ENCODE assay signal across 10 cellular contexts in the genomic region with DNA sequence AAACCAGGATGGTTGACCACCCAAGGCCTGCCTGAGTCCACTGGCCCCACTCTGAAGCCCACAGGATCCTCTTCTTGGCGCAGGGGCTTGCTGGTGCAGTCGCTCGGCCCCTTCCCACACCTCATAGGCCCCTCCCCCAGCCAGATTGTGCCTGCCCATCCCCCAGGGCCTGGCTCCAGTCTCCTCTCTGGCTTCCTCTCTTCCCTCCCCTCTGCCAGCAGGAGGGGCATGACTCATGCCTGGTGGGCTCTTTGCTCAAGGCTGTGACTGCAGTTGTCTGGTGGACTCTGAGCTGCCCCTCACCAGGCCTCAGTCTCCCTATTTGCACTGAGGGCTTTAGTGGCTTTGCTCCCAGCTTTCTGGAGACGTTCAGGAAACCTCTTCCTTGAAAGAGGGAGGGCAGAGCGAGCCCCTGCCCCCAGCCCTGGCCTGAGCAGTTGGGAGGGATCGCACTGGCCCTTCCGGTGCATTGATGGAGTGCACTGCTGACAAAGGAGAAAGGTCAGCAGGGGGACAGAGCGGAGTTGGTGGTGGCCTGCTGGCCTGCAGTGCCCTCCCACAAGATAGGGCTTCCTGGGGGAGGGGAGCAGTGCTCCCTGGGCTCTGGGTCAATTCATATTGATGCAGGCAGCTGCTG.
DNase-seq lines count a peak whose midpoint lies in the region; ATAC-seq, FAIRE-seq and TF ChIP-seq lines count a peak whose summit lies in the region.
"Had no signal": no experiment of that assay in that cellular context is flagged by ENCODE, and none has a peak within 500 bp of the region (broad histone marks: within the 10 kb centered on the region; RNA-seq: fewer than 3 reads in every experiment).

No MANE protein-coding gene starts in this region.

- TF ChIP-seq EP300 in HepG2 (IDR thresholded peaks at IDR 0.05; ENCODE audit: low read depth in 2 of 2, low read length in 2 of 2): peak in 1 of 2 experiments; percentile 18; a peak in 1 of 4 replicates
- TF ChIP-seq EP300 in HepG2 (CRISPR knock-in tag; IDR thresholded peaks at IDR 0.05; ENCODE audit: borderline replicate concordance): peak; percentile 60

- no peak for TF ChIP-seq RAD21 in HepG2 (CRISPR knock-in tag; IDR thresholded peaks at IDR 0.05)

- H3K36me3 ChIP-seq in A673 (ENCODE audit: insufficient read depth, low read length, poor library complexity, severe bottlenecking): no peaks in the 10 kb centered on the region
- peaks cover 21% of the 10 kb centered on the region for H3K36me3 ChIP-seq in KOPT-K1 (ENCODE audit: insufficient read depth, low read length)
- H3K36me3 ChIP-seq in HepG2 (replicated peaks in 1 of 2; ENCODE audit: control insufficient read depth in 1 of 2, insufficient read depth in 2 of 2, low read length in 2 of 2): peaks cover 31 to 66% of the 10 kb centered on the region in 2 experiments
- H3K36me3 ChIP-seq in effector memory CD4-positive, alpha-beta T cell (ENCODE audit: control insufficient read depth, insufficient read depth, low read length): no peaks in the 10 kb centered on the region

- peak overlapping the region; percentile 41 to 92 (median 90) for H3K27ac Mint-ChIP-seq in brain

- H3K4me1 Mint-ChIP-seq in brain: peaks cover 95% of the 10 kb centered on the region

- H3K27ac ChIP-seq in A673 (ENCODE audit: low read depth, low read length, poor library complexity, severe bottlenecking): peak overlapping the region; percentile 64
- H3K27ac ChIP-seq in KOPT-K1 (ENCODE audit: low read depth, low read length, poor library complexity, severe bottlenecking): peak overlapping the region; percentile 94
- H3K27ac ChIP-seq in HepG2 (ENCODE audit: extremely low read length, insufficient read depth, low read length): peak overlapping the region; percentile 29
- H3K27ac ChIP-seq in effector memory CD4-positive, alpha-beta T cell (ENCODE audit: insufficient read depth, low read length, poor library complexity, severe bottlenecking): no peak overlapping the region

- intact Hi-C loops in A673 (cut with micrococcal nuclease; ENCODE audit: unreplicated experiment) (loop anchor here (2.0 kb wide), 1 partner anchor 65 kb away; no protein-coding TSS in a partner anchor), HepG2 (cut with micrococcal nuclease; ENCODE audit: unreplicated experiment) (loop anchor here (5.0 kb wide), 1 partner anchor 37 kb away; no protein-coding TSS in a partner anchor)

- H3K4me2 ChIP-seq in HepG2 (ENCODE audit: low read depth, low read length): peak overlapping the region; percentile 2; the same call in 1 of the 2 replicates

- H3K79me2 ChIP-seq in HepG2 (ENCODE audit: insufficient read depth, low read length): peaks cover 33% of the 10 kb centered on the region

- BruUV-seq in A673 (replicated peaks; lab: Mats Ljungman, UMichigan): no TSS peak
- no TSS peak for BruUV-seq in HepG2 (replicated peaks; lab: Mats Ljungman, UMichigan)

- CTCF ChIA-PET in A673 (lab: Charles Lee) (interaction anchor here (0.6 kb wide), 1 partner anchor 51 kb away, joined by 3 read pairs; no protein-coding TSS in a partner anchor), HepG2 (lab: Yijun Ruan, JAX; ENCODE audit: low intra/inter-chr PET ratio, low total read pairs) (interaction anchor here (1.1 kb wide), 1 partner anchor 67 kb away, joined by 3 read pairs; no protein-coding TSS in a partner anchor)

- H3K4me1 ChIP-seq in A673 (ENCODE audit: insufficient read depth, low read length, poor library complexity, severe bottlenecking) (peaks cover 38% of the 10 kb centered on the region), HepG2 (ENCODE audit: insufficient read depth, low read length) (peaks cover 84% of the 10 kb centered on the region)
- H3K4me1 ChIP-seq in effector memory CD4-positive, alpha-beta T cell (ENCODE audit: control insufficient read depth, insufficient read depth, low read length, poor library complexity, severe bottlenecking): no peaks in the 10 kb centered on the region

- H4K20me1 ChIP-seq in HepG2 (ENCODE audit: insufficient read depth, low read length): peaks cover 65% of the 10 kb centered on the region

- peak overlapping the region in 2 of 5 experiments; percentile 16 to 67 for H3K4me3 Mint-ChIP-seq in brain

- H2AFZ ChIP-seq in HepG2 (ENCODE audit: low read length): no peak overlapping the region

- TF ChIP-seq POLR2A in HepG2 (IDR thresholded peaks at IDR 0.05; ENCODE audit: insufficient read depth in 1 of 2, low read depth in 2 of 2, low read length in 2 of 2): no peak

- POLR2A ChIA-PET in A673 (lab: Charles Lee; ENCODE audit: low non-redundant PET) (no interaction called here), HepG2 (lab: Yijun Ruan, JAX) (interaction anchor here (1.5 kb wide), 1 partner anchor 18 kb away, joined by 3 read pairs; no protein-coding TSS in a partner anchor)

- peaks cover 32% of the 10 kb centered on the region for H3K36me3 Mint-ChIP-seq in brain

- H3K9me3 ChIP-seq in A673 (ENCODE audit: low read depth, low read length, poor library complexity, severe bottlenecking): no peaks in the 10 kb centered on the region
- no peaks in the 10 kb centered on the region for H3K9me3 ChIP-seq in KOPT-K1 (ENCODE audit: insufficient read depth, low read length, poor library complexity, severe bottlenecking)
- no peaks in the 10 kb centered on the region for H3K9me3 ChIP-seq in HepG2 (ENCODE audit: low read length)
- no peaks in the 10 kb centered on the region for H3K9me3 ChIP-seq in effector memory CD4-positive, alpha-beta T cell (ENCODE audit: control insufficient read depth, low read length)

- DNase-seq in A673 (ENCODE audit: low spot score): peak; percentile 85
- DNase-seq in HepG2 (ENCODE audit: low spot score): peak; percentile 45
- no peak for DNase-seq in GM13977 (ENCODE audit: low spot score)
- no peak for DNase-seq in effector memory CD4-positive, alpha-beta T cell
- DNase-seq: activated CD4-positive, alpha-beta T cell treated with anti-CD3 and anti-CD28 coated beads for 4 hours; dorsolateral prefrontal cortex had no signal

- H3K4me3 ChIP-seq in A673 (ENCODE audit: low read depth, low read length, poor library complexity, severe bottlenecking): no peak overlapping the region
- no peak overlapping the region for H3K4me3 ChIP-seq in HepG2 (replicated peaks in 1 of 3; ENCODE audit: insufficient read depth in 1 of 3, low read depth in 2 of 3, low read length in 3 of 3)
- H3K4me3 ChIP-seq in effector memory CD4-positive, alpha-beta T cell (ENCODE audit: insufficient read depth, low read depth, low read length, poor library complexity, severe bottlenecking): no peak overlapping the region
- H3K4me3 ChIP-seq: dorsolateral prefrontal cortex had no signal

- H3K9me3 Mint-ChIP-seq in brain: no peaks in the 10 kb centered on the region

- H3K9ac ChIP-seq in HepG2 (ENCODE audit: insufficient read depth, low read depth, low read length): 0 out of 2 replicates have a peak overlapping the region, but pooled peaks have one; percentile 9

- H3K27me3 ChIP-seq in A673 (replicated peaks; ENCODE audit: insufficient read depth, low read depth, low read length, poor library complexity) (no peaks in the 10 kb centered on the region), HepG2 (ENCODE audit: control insufficient read depth in 1 of 2, insufficient read depth in 2 of 2, low read length in 2 of 2) (no peaks in the 10 kb centered on the region)
- no peaks in the 10 kb centered on the region for H3K27me3 ChIP-seq in effector memory CD4-positive, alpha-beta T cell (replicated peaks; ENCODE audit: control insufficient read depth, insufficient read depth, low read length, poor library complexity, severe bottlenecking)
- H3K27me3 ChIP-seq: dorsolateral prefrontal cortex had no signal

- ATAC-seq in HepG2 (peak; percentile 26; the same call in 2 of the 3 replicates), HG03378 (IDR thresholded peaks at IDR 0.05; ENCODE audit: unreplicated experiment) (no peak), HG02642 (IDR thresholded peaks at IDR 0.05; ENCODE audit: poor library complexity, unreplicated experiment) (no peak)

- WGBS in HepG2 (ENCODE audit: low lambda C conversion rate): 59% methylated on average over 4 of the region's 8 CpGs

- TF ChIP-seq CTCF in A673 (conservative IDR thresholded peaks at IDR 0.05; ENCODE audit: low read depth, low read length): no peak
- peak in 1 of 2 experiments; percentile 12 for TF ChIP-seq CTCF in brain (conservative IDR thresholded peaks at IDR 0.05)
- TF ChIP-seq CTCF in HepG2 (CRISPR knock-in tag; IDR thresholded peaks at IDR 0.05): peak; percentile 51
- no peak for TF ChIP-seq CTCF in GM13977 (IDR thresholded peaks at IDR 0.05; ENCODE audit: extremely low read depth, insufficient read depth, missing control alignments)

- FAIRE-seq in HepG2 (lab: Jason Lieb, UNC): no peak

- H3K27me3 Mint-ChIP-seq in brain: no peaks in the 10 kb centered on the region

- in situ Hi-C loops in HepG2 (cut with HindIII; ENCODE audit: extremely low pct_ligation_motif_present, low pct_unique_long_range_greater_than_20kb) (no loop called here), GM13977 (cut with MboI; ENCODE audit: low pct_unique_long_range_greater_than_20kb, low sequenced_read_pairs, unreplicated experiment) (no loop called here)

TF ChIP-seq in HepG2, 621 proteins besides CTCF, POLR2A, EP300 and RAD21 (continues in another document):
- TF ChIP-seq NFIC (IDR thresholded peaks at IDR 0.05; ENCODE audit: low read length) (no peak), ZNF703 (CRISPR knock-in tag; IDR thresholded peaks at IDR 0.05; ENCODE audit: borderline replicate concordance) (no peak), SNRNP70 (IDR thresholded peaks at IDR 0.05; ENCODE audit: low read depth, low read length) (no peak)
- TF ChIP-seq, protein P1, sequence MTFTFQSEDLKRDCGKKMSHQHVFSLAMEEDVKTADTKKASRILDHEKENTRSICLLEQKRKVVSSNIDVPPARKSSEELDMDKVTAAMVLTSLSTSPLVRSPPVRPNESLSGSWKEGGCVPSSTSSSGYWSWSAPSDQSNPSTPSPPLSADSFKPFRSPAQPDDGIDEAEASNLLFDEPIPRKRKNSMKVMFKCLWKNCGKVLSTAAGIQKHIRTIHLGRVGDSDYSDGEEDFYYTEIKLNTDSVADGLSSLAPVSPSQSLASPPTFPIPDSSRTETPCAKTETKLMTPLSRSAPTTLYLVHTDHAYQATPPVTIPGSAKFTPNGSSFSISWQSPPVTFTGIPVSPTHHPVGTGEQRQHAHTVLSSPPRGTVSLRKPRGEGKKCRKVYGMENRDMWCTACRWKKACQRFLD (CRISPR knock-in tag; IDR thresholded peaks at IDR 0.05; ENCODE audit: borderline replicate concordance): no peak

Comparison
In these comparisons a context has a peak if more than half of its experiments do, and no peak if none do; other contexts are left out.
1. DNase-seq: peak in A673 (single experiment) and HepG2 (single experiment); none in GM13977 (single experiment) and effector memory CD4-positive, alpha-beta T cell (0 of 3).